Comparison of ENCODE assay signal across 1 cellular context in genomic region chr21:33011462-33011861, GRCh38.
TF ChIP-seq lines count a peak whose summit lies in the region.

No MANE protein-coding gene starts in this region.

TF ChIP-seq in HEK293, 187 proteins besides CTCF, POLR2A, EP300 and RAD21 (continued from another document):
- TF ChIP-seq REPIN1 (tag by site-specific recombination; IDR thresholded peaks at IDR 0.05; ENCODE audit: low read depth): no peak
- peak; percentile 73 for TF ChIP-seq PATZ1 (tag by site-specific recombination; IDR thresholded peaks at IDR 0.05)
- TF ChIP-seq ZNF692 (tag by site-specific recombination; IDR thresholded peaks at IDR 0.05): peak; percentile 86
